Comparison of ENCODE assay signal across 15 cellular contexts in the genomic region with DNA sequence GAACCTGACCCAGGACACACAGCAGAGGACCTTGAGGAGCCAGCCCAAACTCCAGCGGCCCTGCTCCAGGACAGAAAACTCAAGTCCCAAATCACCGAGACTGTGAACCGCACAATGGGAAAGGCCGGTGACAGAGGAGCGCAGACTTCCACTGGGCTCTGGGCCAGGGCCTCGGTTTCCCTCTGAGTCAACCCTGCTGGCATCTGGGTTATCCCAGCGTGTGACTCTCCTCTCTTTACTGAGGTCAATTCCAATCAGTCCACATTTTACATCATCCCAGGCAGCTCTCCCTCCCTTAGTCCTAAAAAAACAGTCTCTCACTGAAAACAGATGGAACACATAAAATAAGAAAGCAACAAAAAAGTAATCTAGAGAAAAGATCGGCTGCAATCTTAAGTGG. TPM values are rescaled to one million over a fixed set of nuclear protein-coding genes. Genes with fewer than 3 reads are reported as not detected.
DNase-seq lines count a peak whose midpoint lies in the region; ATAC-seq and TF ChIP-seq lines count a peak whose summit lies in the region.
"Had no signal": no experiment of that assay in that cellular context is flagged by ENCODE, and none has a peak within 500 bp of the region (broad histone marks: within the 10 kb centered on the region; RNA-seq: fewer than 3 reads in every experiment).

No MANE protein-coding gene starts in this region.

- H3K4me1 Mint-ChIP-seq in WTC11: peaks cover 29% of the 10 kb centered on the region

- no peaks in the 10 kb centered on the region for H3K36me3 Mint-ChIP-seq in WTC11

- TF ChIP-seq CTCF in WTC11 (IDR thresholded peaks at IDR 0.05) (no peak), esophagus squamous epithelium (IDR thresholded peaks at IDR 0.05) (no peak)

- no peak for TF ChIP-seq POLR2A in esophagus squamous epithelium (IDR thresholded peaks at IDR 0.05)

- no peaks in the 10 kb centered on the region for H3K9me3 ChIP-seq in esophagus squamous epithelium
- H3K9me3 ChIP-seq: upper lobe of left lung had no signal

- H3K4me3 ChIP-seq in esophagus squamous epithelium: no peak overlapping the region
- no peak overlapping the region for H3K4me3 ChIP-seq in skeletal muscle cell (ENCODE audit: low read depth, low read length)
- H3K4me3 ChIP-seq: upper lobe of left lung had no signal

- WGBS in esophagus squamous epithelium, 2 donors: 69 to 86% methylated on average over 5 to 7 of the region's 8 CpGs

- H3K27me3 ChIP-seq in esophagus squamous epithelium: no peaks in the 10 kb centered on the region
- H3K27me3 ChIP-seq: upper lobe of left lung had no signal

- intact Hi-C loops in esophagus squamous epithelium (cut with DNase I): no loop called here

- H3K36me3 ChIP-seq in esophagus squamous epithelium: no peaks in the 10 kb centered on the region
- H3K36me3 ChIP-seq: upper lobe of left lung had no signal

- CTCF ChIA-PET in WTC11 (lab: Charles Lee): interaction anchor here (1.2 to 1.8 kb wide), 2 partner anchors 35 to 99 kb away, joined by 3 to 8 read pairs; no protein-coding TSS in a partner anchor

- no peak for ATAC-seq in WTC11
- ATAC-seq: activated T-cell treated with anti-CD3 and anti-CD28 coated beads, Interleukin-2, amount 50 U/mL, for 72 hours; PC-3 had no signal

- H3K4me3 Mint-ChIP-seq in WTC11: no peak overlapping the region
- H3K4me3 Mint-ChIP-seq: activated T-cell treated with anti-CD3 and anti-CD28 coated beads, Interleukin-2, amount 50 U/mL, for 72 hours had no signal

- peak overlapping the region; percentile 8; the same call in 1 of the 2 replicates for H3K27ac Mint-ChIP-seq in WTC11
- H3K27ac Mint-ChIP-seq: activated T-cell treated with anti-CD3 and anti-CD28 coated beads, Interleukin-2, amount 50 U/mL, for 72 hours had no signal

- no peaks in the 10 kb centered on the region for H3K27me3 Mint-ChIP-seq in WTC11 (ENCODE audit: low read depth)

- POLR2A ChIA-PET in WTC11 (lab: Charles Lee): no interaction called here

- DNase-seq in AG20443 (ENCODE audit: low spot score) (peak; percentile 87), WTC11 (ENCODE audit: low spot score) (no peak), esophagus squamous epithelium (lab: John Stamatoyannopoulos, UW) (no peak), skeletal muscle cell (ENCODE audit: low read depth) (peak; percentile 48), C1 segment of cervical spinal cord (lab: John Stamatoyannopoulos, UW) (no peak), NCI-H2227 treated with DMSO at 0.1 percent for 48 hours (lab: John Stamatoyannopoulos, UW) (no peak)
- no peak for DNase-seq in activated naive CD4-positive, alpha-beta T cell treated with anti-CD3 and anti-CD28 coated beads, Interleukin-2, amount 50 U/mL, for 16 hours
- DNase-seq in stimulated activated naive CD4-positive, alpha-beta T cell treated with Interleukin-2 at 50 U/mL for 16 hours (lab: John Stamatoyannopoulos, UW): no peak
- DNase-seq: activated T-cell treated with anti-CD3 and anti-CD28 coated beads, Interleukin-2, amount 50 U/mL, for 72 hours; mammary epithelial cell; NCI-H1048; occipital lobe; PC-3; upper lobe of left lung had no signal

- H3K27ac ChIP-seq in esophagus squamous epithelium: peak overlapping the region in 3 of 4 donors; percentile 14 to 29 (median 28)
- H3K27ac ChIP-seq: C4-2B, upper lobe of left lung had no signal

- H3K4me1 ChIP-seq in esophagus squamous epithelium: peaks cover 9 to 67% (median 25%) of the 10 kb centered on the region in 3 donors

- no peaks in the 10 kb centered on the region for H3K9me3 Mint-ChIP-seq in WTC11
- H3K9me3 Mint-ChIP-seq: activated T-cell treated with anti-CD3 and anti-CD28 coated beads, Interleukin-2, amount 50 U/mL, for 72 hours had no signal

TF ChIP-seq in WTC11, 78 proteins besides CTCF, POLR2A, EP300 and RAD21:
- TF ChIP-seq GRHL2 (CRISPR knock-in tag; IDR thresholded peaks at IDR 0.05; ENCODE audit: insufficient replicate concordance, severe bottlenecking) (no peak), EMX1 (CRISPR knock-in tag; IDR thresholded peaks at IDR 0.05) (no peak), NFYB (CRISPR knock-in tag; conservative IDR thresholded peaks at IDR 0.05; ENCODE audit: low read depth) (no peak), NFE2L1 (CRISPR knock-in tag; IDR thresholded peaks at IDR 0.05) (no peak), JUN (CRISPR knock-in tag; IDR thresholded peaks at IDR 0.05) (no peak), SMAD4 (CRISPR knock-in tag; IDR thresholded peaks at IDR 0.05) (no peak), ZNF219 (CRISPR knock-in tag; IDR thresholded peaks at IDR 0.05; ENCODE audit: borderline replicate concordance) (no peak), TCF7 (CRISPR knock-in tag; IDR thresholded peaks at IDR 0.05; ENCODE audit: low read depth) (no peak), ATF1 (CRISPR knock-in tag; IDR thresholded peaks at IDR 0.05) (no peak), FOXK1 (CRISPR knock-in tag; IDR thresholded peaks at IDR 0.05) (no peak), ZNF232 (CRISPR knock-in tag; IDR thresholded peaks at IDR 0.05) (no peak), MXD4 (CRISPR knock-in tag; IDR thresholded peaks at IDR 0.05; ENCODE audit: borderline replicate concordance) (no peak), PRRX2 (CRISPR knock-in tag; IDR thresholded peaks at IDR 0.05) (no peak), MYBL2 (CRISPR knock-in tag; IDR thresholded peaks at IDR 0.05) (no peak), ZBTB21 (CRISPR knock-in tag; IDR thresholded peaks at IDR 0.05; ENCODE audit: borderline replicate concordance) (no peak), ZNF121 (CRISPR knock-in tag; IDR thresholded peaks at IDR 0.05) (no peak), OVOL2 (CRISPR knock-in tag; IDR thresholded peaks at IDR 0.05; ENCODE audit: borderline replicate concordance) (no peak)
- TF ChIP-seq, protein P1, sequence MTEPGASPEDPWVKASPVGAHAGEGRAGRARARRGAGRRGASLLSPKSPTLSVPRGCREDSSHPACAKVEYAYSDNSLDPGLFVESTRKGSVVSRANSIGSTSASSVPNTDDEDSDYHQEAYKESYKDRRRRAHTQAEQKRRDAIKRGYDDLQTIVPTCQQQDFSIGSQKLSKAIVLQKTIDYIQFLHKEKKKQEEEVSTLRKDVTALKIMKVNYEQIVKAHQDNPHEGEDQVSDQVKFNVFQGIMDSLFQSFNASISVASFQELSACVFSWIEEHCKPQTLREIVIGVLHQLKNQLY (CRISPR knock-in tag; IDR thresholded peaks at IDR 0.05): no peak
- TF ChIP-seq, protein P2, sequence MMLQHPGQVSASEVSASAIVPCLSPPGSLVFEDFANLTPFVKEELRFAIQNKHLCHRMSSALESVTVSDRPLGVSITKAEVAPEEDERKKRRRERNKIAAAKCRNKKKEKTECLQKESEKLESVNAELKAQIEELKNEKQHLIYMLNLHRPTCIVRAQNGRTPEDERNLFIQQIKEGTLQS (CRISPR knock-in tag; conservative IDR thresholded peaks at IDR 0.05): no peak
- TF ChIP-seq, protein P3, sequence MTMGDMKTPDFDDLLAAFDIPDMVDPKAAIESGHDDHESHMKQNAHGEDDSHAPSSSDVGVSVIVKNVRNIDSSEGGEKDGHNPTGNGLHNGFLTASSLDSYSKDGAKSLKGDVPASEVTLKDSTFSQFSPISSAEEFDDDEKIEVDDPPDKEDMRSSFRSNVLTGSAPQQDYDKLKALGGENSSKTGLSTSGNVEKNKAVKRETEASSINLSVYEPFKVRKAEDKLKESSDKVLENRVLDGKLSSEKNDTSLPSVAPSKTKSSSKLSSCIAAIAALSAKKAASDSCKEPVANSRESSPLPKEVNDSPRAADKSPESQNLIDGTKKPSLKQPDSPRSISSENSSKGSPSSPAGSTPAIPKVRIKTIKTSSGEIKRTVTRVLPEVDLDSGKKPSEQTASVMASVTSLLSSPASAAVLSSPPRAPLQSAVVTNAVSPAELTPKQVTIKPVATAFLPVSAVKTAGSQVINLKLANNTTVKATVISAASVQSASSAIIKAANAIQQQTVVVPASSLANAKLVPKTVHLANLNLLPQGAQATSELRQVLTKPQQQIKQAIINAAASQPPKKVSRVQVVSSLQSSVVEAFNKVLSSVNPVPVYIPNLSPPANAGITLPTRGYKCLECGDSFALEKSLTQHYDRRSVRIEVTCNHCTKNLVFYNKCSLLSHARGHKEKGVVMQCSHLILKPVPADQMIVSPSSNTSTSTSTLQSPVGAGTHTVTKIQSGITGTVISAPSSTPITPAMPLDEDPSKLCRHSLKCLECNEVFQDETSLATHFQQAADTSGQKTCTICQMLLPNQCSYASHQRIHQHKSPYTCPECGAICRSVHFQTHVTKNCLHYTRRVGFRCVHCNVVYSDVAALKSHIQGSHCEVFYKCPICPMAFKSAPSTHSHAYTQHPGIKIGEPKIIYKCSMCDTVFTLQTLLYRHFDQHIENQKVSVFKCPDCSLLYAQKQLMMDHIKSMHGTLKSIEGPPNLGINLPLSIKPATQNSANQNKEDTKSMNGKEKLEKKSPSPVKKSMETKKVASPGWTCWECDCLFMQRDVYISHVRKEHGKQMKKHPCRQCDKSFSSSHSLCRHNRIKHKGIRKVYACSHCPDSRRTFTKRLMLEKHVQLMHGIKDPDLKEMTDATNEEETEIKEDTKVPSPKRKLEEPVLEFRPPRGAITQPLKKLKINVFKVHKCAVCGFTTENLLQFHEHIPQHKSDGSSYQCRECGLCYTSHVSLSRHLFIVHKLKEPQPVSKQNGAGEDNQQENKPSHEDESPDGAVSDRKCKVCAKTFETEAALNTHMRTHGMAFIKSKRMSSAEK (CRISPR knock-in tag; IDR thresholded peaks at IDR 0.05; ENCODE audit: borderline replicate concordance): no peak

RNA-seq across cellular contexts. Expression of gene ITPK1, which starts 36.9 kb away (rescaled TPM):
- total RNA-seq in WTC11 (2021) (116 to 144 TPM (median 121 TPM) in 3 replicates), esophagus squamous epithelium (10 to 100 TPM; 14.2 to 34.5 (median 25.8) TPM)

Comparison
In these comparisons a context has a peak if more than half of its experiments do, and no peak if none do; other contexts are left out.
1. DNase-seq: peak in AG20443 (single experiment) and skeletal muscle cell (single experiment); none in WTC11 (single experiment), esophagus squamous epithelium (single experiment), C1 segment of cervical spinal cord (0 of 14), NCI-H2227 treated with DMSO at 0.1 percent for 48 hours (single experiment), activated naive CD4-positive, alpha-beta T cell treated with anti-CD3 and anti-CD28 coated beads, Interleukin-2, amount 50 U/mL, for 16 hours (single experiment) and stimulated activated naive CD4-positive, alpha-beta T cell treated with Interleukin-2 at 50 U/mL for 16 hours (single experiment).